Comparison of ENCODE assay signal across 1 cellular context in genomic region chr5:134177197-134178171, GRCh38.
A peak's percentile ranks its signal among the peaks of the same experiment; 100 is the strongest.
TF ChIP-seq lines count a peak whose summit lies in the region.

No MANE protein-coding gene starts in this region.

TF ChIP-seq in K562, 482 proteins besides CTCF, POLR2A, EP300 and RAD21 (continued from another document and continues in another):
- TF ChIP-seq ZNF407 (IDR thresholded peaks at IDR 0.05; ENCODE audit: low read depth) (no peak), ZNF282 (CRISPR knock-in tag; IDR thresholded peaks at IDR 0.05) (no peak), ZC3H11A (IDR thresholded peaks at IDR 0.05; ENCODE audit: low read depth, low read length) (no peak), PYGO2 (tag; IDR thresholded peaks at IDR 0.05) (no peak), KDM5B (IDR thresholded peaks at IDR 0.05; ENCODE audit: insufficient replicate concordance, low read depth, low read length) (peak; percentile 36), CSDE1 (IDR thresholded peaks at IDR 0.05) (no peak), ZNF280A (IDR thresholded peaks at IDR 0.05; ENCODE audit: low read depth, partially characterized antibody) (no peak), MGA (IDR thresholded peaks at IDR 0.05) (peak; percentile 51), DDX20 (tag; IDR thresholded peaks at IDR 0.05; ENCODE audit: low read depth) (no peak), HNRNPLL (IDR thresholded peaks at IDR 0.05; ENCODE audit: low read depth, low read length, poor library complexity, severe bottlenecking) (no peak), ZNF699 (CRISPR knock-in tag; IDR thresholded peaks at IDR 0.05; ENCODE audit: insufficient replicate concordance) (no peak), ZMIZ1 (IDR thresholded peaks at IDR 0.05; ENCODE audit: low read depth in 2 of 2, low read length in 2 of 2) (no peak), CREB5 (CRISPR knock-in tag; IDR thresholded peaks at IDR 0.05) (no peak), TAF9B (IDR thresholded peaks at IDR 0.05; ENCODE audit: partially characterized antibody) (peak; percentile 12), SIX5 (IDR thresholded peaks at IDR 0.05; ENCODE audit: borderline replicate concordance in 1 of 2, insufficient read depth in 1 of 2, low read depth in 1 of 2, low read length in 2 of 2) (no peak), FOXK1 (CRISPR knock-in tag; IDR thresholded peaks at IDR 0.05; ENCODE audit: borderline replicate concordance) (peak; percentile 65; the same call in 1 of the 2 replicates), ZBTB43 (CRISPR knock-in tag; IDR thresholded peaks at IDR 0.05) (peak; percentile 81; the same call in 1 of the 2 replicates), NFIC (IDR thresholded peaks at IDR 0.05) (0 out of 2 replicates have a peak, but pooled peaks have one; percentile 13), DIDO1 (tag; IDR thresholded peaks at IDR 0.05; ENCODE audit: low read depth) (no peak)
